In the genomic region with DNA sequence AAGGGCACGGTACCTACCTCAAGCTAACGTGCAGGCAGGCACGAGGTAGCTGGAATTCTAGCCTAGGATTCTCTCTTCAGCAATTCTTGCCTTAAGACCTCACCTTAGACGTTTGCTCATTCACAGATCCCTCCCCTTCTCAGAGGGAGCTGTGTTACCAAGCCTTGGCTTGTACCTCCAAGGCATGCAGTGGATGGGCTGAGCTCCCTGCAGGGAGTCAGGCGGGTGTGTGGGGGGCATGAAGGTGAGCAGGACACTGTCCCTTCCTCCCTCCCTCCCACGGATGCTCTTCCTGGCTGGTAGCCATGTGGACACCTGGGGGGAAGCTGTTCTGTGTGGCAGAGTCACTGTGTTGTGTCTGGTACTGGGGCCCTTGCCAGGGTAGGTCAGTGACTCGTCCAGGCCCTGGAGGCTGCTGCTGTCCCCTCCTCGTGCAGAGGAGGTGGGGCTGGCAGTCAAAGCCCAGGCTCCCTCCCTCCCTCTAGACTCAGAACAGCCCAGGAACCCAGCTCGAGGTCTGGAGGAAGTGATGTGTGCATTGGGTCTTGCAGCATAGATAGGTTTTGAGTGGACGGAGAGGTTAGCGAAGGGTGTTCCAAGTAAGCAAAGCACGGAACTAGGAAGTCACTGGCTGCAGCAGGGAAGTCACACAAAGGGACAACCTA, we compare ENCODE assay signal across 11 cellular contexts.
A peak's percentile ranks its signal among the peaks of the same experiment; 100 is the strongest.
DNase-seq lines count a peak whose midpoint lies in the region; ATAC-seq and TF ChIP-seq lines count a peak whose summit lies in the region.
"Had no signal": no experiment of that assay in that cellular context is flagged by ENCODE, and none has a peak within 500 bp of the region (broad histone marks: within the 10 kb centered on the region; RNA-seq: fewer than 3 reads in every experiment).

No MANE protein-coding gene starts in this region.

- H3K4me3 Mint-ChIP-seq in memory B cell, result no peak overlapping the region

- H3K27ac Mint-ChIP-seq in memory B cell, result peak overlapping the region; percentile 58

- DNase-seq in Ammon's horn (ENCODE audit: low spot score) (peak; percentile 28), Kasumi-1 (lab: John Stamatoyannopoulos, UW) (peak; percentile 95 to 97), cardiac fibroblast (ENCODE audit: low read depth in 2 of 2) (peak; percentile 58 to 60), memory B cell (ENCODE audit: low spot score in 2 of 2) (no peak), RPMI8226 (no peak), GM10266 (ENCODE audit: extremely low spot score) (no peak), hippocampal formation (lab: John Stamatoyannopoulos, UW) (no peak), DMS114 treated with DMSO at 0.1 percent for 48 hours (lab: John Stamatoyannopoulos, UW; ENCODE audit: unreplicated experiment) (no peak)
- DNase-seq: DMS53, NCI-H774 had no signal

- no peaks in the 10 kb centered on the region for H3K9me3 Mint-ChIP-seq in memory B cell

- H3K4me3 ChIP-seq in cardiac fibroblast (replicated peaks in 1 of 2; ENCODE audit: low read depth in 2 of 2, low read length in 2 of 2), result no peak overlapping the region
- H3K4me3 ChIP-seq: ascending aorta had no signal

- H3K27me3 Mint-ChIP-seq in memory B cell, result no peaks in the 10 kb centered on the region

- H3K36me3 Mint-ChIP-seq in memory B cell, result peaks cover 6% of the 10 kb centered on the region

- TF ChIP-seq CTCF in cardiac fibroblast (IDR thresholded peaks at IDR 0.05; ENCODE audit: low read depth, low read length) (no peak), GM10266 (IDR thresholded peaks at IDR 0.05; ENCODE audit: control insufficient read depth, insufficient read depth, low read depth, missing control alignments) (no peak)

- ATAC-seq in memory B cell (ENCODE audit: low read depth), result no peak

- peaks cover 21% of the 10 kb centered on the region for H3K4me1 Mint-ChIP-seq in memory B cell

Comparison
In these comparisons a context has a peak if more than half of its experiments do, and no peak if none do; other contexts are left out.
1. DNase-seq: peak in Ammon's horn (single experiment), Kasumi-1 (2 of 2) and cardiac fibroblast (2 of 2); none in memory B cell (0 of 2), RPMI8226 (single experiment), GM10266 (single experiment), hippocampal formation (0 of 2) and DMS114 treated with DMSO at 0.1 percent for 48 hours (single experiment).